ENCODE assay signal across 11 cellular contexts in the genomic region with DNA sequence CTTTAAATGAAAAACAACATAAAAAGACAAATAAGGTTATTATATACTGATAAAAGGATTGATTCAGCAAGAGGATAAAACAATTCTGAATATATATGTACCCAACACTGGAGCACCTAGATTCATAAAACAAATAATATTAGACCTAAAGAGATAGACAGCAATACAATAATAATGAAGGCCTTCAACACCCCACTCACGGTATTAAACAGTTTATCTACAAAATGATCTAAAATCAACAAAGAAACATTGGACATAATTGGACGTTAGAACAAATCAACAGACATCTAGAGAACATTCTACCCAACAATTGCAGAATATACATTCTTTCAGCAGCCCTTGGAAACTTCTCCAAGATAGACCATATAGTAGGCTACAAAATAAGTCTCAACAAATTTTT. TPM values are rescaled to one million over a fixed set of nuclear protein-coding genes. Genes with fewer than 3 reads are reported as not detected.
"Had no signal": no experiment of that assay in that cellular context is flagged by ENCODE, and none has a peak within 500 bp of the region (broad histone marks: within the 10 kb centered on the region; RNA-seq: fewer than 3 reads in every experiment).

No MANE protein-coding gene starts in this region.

- ATAC-seq: GM23338, HCT116 had no signal

- H3K27ac ChIP-seq: GM23248 had no signal

- DNase-seq: GM23248, GOT3, H7, H9, HCEC 1CT, HFFc6 had no signal

- H3K9me3 ChIP-seq: HAP-1 had no signal

- H3K9ac ChIP-seq: GM23248 had no signal

- H3K36me3 ChIP-seq: HAP-1 had no signal

- H2AFZ ChIP-seq: GM23248, GM23338 had no signal

- H3K4me2 ChIP-seq: GM23338 had no signal

- H3K4me1 ChIP-seq: HAP-1 had no signal

- H3K4me3 ChIP-seq: GM23248, GM23338, HAP-1 had no signal

- FAIRE-seq: H1, H54 had no signal

RNA-seq across cellular contexts. Expression of gene TREM1, which starts 24.1 kb away (rescaled TPM):
- total RNA-seq: GM23248, GM23338, H1, H7, H9 had no signal
- polyA plus RNA-seq: GM23248, GM23338, H1 had no signal

RNA-seq across cellular contexts. Expression of gene TREML4, which starts 34.3 kb away (rescaled TPM):
- total RNA-seq: GM23248, GM23338, H1, H7, H9, HFFc6 had no signal
- polyA plus RNA-seq: GM23248, GM23338, H1 had no signal
